Comparison of ENCODE assay signal across 8 cellular contexts in genomic region chr12:104137175-104137901, GRCh38. TPM values are rescaled to one million over a fixed set of nuclear protein-coding genes. Genes with fewer than 3 reads are reported as not detected.
DNase-seq lines count a peak whose midpoint lies in the region; ATAC-seq and TF ChIP-seq lines count a peak whose summit lies in the region.

No MANE protein-coding gene starts in this region.

- peak overlapping the region; percentile 75 for H3K4me3 Mint-ChIP-seq in Caco-2 (ENCODE audit: unreplicated experiment)

- no peaks in the 10 kb centered on the region for H3K36me3 Mint-ChIP-seq in Caco-2 (ENCODE audit: insufficient read depth, unreplicated experiment)

- H3K27me3 ChIP-seq in Caco-2 (replicated peaks; ENCODE audit: control insufficient read depth, insufficient read depth, low read length) (no peaks in the 10 kb centered on the region), psoas muscle (ENCODE audit: insufficient read depth in 3 of 3, low read length in 2 of 3) (peaks cover 0 to 2% (median 0%) of the 10 kb centered on the region in 3 donors)

- H3K4me3 ChIP-seq in Caco-2 (ENCODE audit: low read depth, low read length) (peak overlapping the region; percentile 73), psoas muscle (peak overlapping the region; percentile 92)

- no peaks in the 10 kb centered on the region for H3K9me3 ChIP-seq in Caco-2
- no peaks in the 10 kb centered on the region for H3K9me3 ChIP-seq in psoas muscle

- POLR2A ChIA-PET in Caco-2 (lab: Charles Lee) = interaction anchor here (0.6 to 2.8 kb wide), 7 partner anchors 10 to 208 kb away, joined by 3 to 33 read pairs (median 5); partner anchors contain the start of genes HSP90B1 and TDG

- peaks cover 4% of the 10 kb centered on the region for H3K4me1 Mint-ChIP-seq in Caco-2 (ENCODE audit: low read depth, unreplicated experiment)

- intact Hi-C loops in Caco-2 (cut with micrococcal nuclease; ENCODE audit: unreplicated experiment) (loop anchor here (2.0 to 5.0 kb wide), 2 partner anchors 151 to 170 kb away; partner anchors contain the start of gene TDG), left ventricle myocardium superior (cut with micrococcal nuclease) (no loop called here), psoas muscle (cut with DNase I) (loop anchor here in 1 of 2 donors (5.0 kb wide), 1 partner anchor 970 kb away; the partner anchor contains the start of gene WASHC4)

- WGBS in psoas muscle, 3 donors = 1% methylated on average over 34 to 74 of the region's 74 CpGs

- H3K27ac ChIP-seq in psoas muscle = peak overlapping the region; percentile 85

- peaks cover under 1% of the 10 kb centered on the region for H3K27me3 Mint-ChIP-seq in Caco-2 (ENCODE audit: insufficient read depth, unreplicated experiment)

- ATAC-seq in left ventricle myocardium superior (peak; percentile 1), psoas muscle (peak in 3 of 4 donors; percentile 0 to 9 (median 4))

- TF ChIP-seq CTCF in Caco-2 (IDR thresholded peaks at IDR 0.05; ENCODE audit: insufficient read depth in 1 of 2, low read depth in 1 of 2, low read length in 1 of 2, severe bottlenecking in 1 of 2, unreplicated experiment in 1 of 2) (no peak), GM20000 (IDR thresholded peaks at IDR 0.05; ENCODE audit: extremely low read depth, missing control alignments) (no peak), psoas muscle (IDR thresholded peaks at IDR 0.05) (no peak)

- DNase-seq in Caco-2 (peak; percentile 49 to 62), GM20000 (ENCODE audit: low spot score) (peak; percentile 61), HT-29 (ENCODE audit: low spot score) (peak; percentile 66), T-helper 1 cell (peak; percentile 24 to 53 (median 35)), amniotic stem cell (lab: John Stamatoyannopoulos, UW) (peak; percentile 29), left ventricle myocardium superior (peak; percentile 58), psoas muscle (peak; percentile 50 to 67), inferior parietal cortex (ENCODE audit: extremely low spot score) (no peak)

- no TSS peak for BruUV-seq in Caco-2 (replicated peaks; lab: Mats Ljungman, UMichigan)

- H3K36me3 ChIP-seq in Caco-2 (ENCODE audit: control insufficient read depth, insufficient read depth, low read length) (peaks cover 2% of the 10 kb centered on the region; the same call in 1 of the 2 replicates), psoas muscle (ENCODE audit: insufficient read depth in 1 of 2, low read depth in 1 of 2) (peaks cover 0 to 29% of the 10 kb centered on the region in 2 donors)

- no peaks in the 10 kb centered on the region for H3K9me3 Mint-ChIP-seq in Caco-2 (ENCODE audit: unreplicated experiment)

- CTCF ChIA-PET in Caco-2 (lab: Charles Lee) = interaction anchor here (1.0 kb wide), 1 partner anchor 158 kb away, joined by 3 read pairs; no protein-coding TSS in a partner anchor

- peaks cover 8% of the 10 kb centered on the region; the same call in 1 of the 2 replicates for H3K4me1 ChIP-seq in Caco-2
- peaks cover 33% of the 10 kb centered on the region for H3K4me1 ChIP-seq in psoas muscle

- H3K27ac Mint-ChIP-seq in Caco-2 (ENCODE audit: unreplicated experiment) = peak overlapping the region; percentile 34

RNA-seq across cellular contexts. Expression of gene NFYB, which starts 0.7 kb away (rescaled TPM):
- total RNA-seq in Caco-2 (2022) (30.8 and 36.9 TPM in 2 replicates), left ventricle myocardium superior (41.5 TPM), psoas muscle (10 to 100 TPM; 14.5 to 32.2 (median 21.9) TPM)
- 8.8 and 8.9 TPM in 2 replicates for total RNA-seq in HT-29 (2014; rRNA removed; shearing (Covaris generic))
- polyA plus RNA-seq in psoas muscle = 10 to 100 TPM; 10.1 to 28.0 (median 20.1) TPM
